ENCODE assay signal across 12 cellular contexts in the genomic region with DNA sequence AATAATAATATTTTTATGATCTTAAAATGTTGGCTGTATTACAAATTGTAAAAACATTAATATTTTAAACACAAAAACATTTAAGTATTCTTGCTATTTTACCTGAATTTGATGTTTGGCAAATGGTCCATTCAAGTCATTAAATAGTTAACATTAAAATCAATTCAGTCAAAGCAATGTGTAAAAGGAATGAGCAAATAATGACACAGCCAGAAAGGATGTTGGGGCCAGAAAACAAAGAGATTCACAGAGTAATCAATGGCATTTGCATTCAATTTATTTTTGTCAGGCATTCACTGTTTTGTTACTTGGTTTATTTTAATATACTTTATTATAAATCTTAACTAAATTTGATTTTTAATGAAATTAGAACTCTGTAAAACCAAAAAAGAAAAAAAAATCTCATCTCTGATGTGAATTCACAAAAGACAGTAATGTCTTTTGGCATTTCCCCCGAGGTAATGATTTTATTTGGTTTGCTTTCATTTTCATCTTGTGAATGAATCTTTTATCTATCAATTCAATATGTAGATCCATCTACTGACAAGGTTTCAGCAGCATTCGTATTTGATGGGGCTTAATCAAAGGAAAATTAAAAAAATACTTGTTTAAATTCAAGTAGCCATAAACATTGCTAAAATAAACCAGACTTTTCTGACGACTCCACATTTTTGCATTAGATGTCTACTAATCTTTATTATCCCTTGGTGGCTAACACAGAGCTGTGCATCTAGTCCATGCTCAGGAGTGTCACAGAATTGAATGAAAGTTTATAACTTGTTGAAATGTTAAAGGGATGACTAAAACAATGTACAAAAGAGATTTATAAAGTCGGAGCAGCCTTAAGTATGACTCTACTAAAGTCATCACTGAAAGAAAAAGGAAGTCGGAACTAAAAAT.
DNase-seq lines count a peak whose midpoint lies in the region; ATAC-seq and TF ChIP-seq lines count a peak whose summit lies in the region.
"Had no signal": no experiment of that assay in that cellular context is flagged by ENCODE, and none has a peak within 500 bp of the region (broad histone marks: within the 10 kb centered on the region; RNA-seq: fewer than 3 reads in every experiment).

No MANE protein-coding gene starts in this region.

- H3K9me3 ChIP-seq in right atrium auricular region (no peaks in the 10 kb centered on the region), iPS-18a (ENCODE audit: control insufficient read depth, low read depth, low read length) (no peaks in the 10 kb centered on the region)

- no peaks in the 10 kb centered on the region for H3K36me3 ChIP-seq in right atrium auricular region
- no peaks in the 10 kb centered on the region for H3K36me3 ChIP-seq in iPS-18a (ENCODE audit: control insufficient read depth, low read depth, low read length)
- H3K36me3 ChIP-seq in urinary bladder (ENCODE audit: insufficient read depth), result no peaks in the 10 kb centered on the region

- H3K4me3 ChIP-seq in right atrium auricular region, result peak overlapping the region; percentile 9 to 17
- peak overlapping the region; percentile 45 for H3K4me3 ChIP-seq in WI38 (ENCODE audit: low read depth, low read length)
- no peak overlapping the region for H3K4me3 ChIP-seq in iPS-18a (ENCODE audit: low read length)
- H3K4me3 ChIP-seq in urinary bladder (ENCODE audit: low read depth, low read length), result peak overlapping the region; percentile 18

- H3K27ac ChIP-seq in right atrium auricular region, result no peak overlapping the region
- peak overlapping the region; percentile 6 for H3K27ac ChIP-seq in iPS-18a (ENCODE audit: low read length)
- no peak overlapping the region for H3K27ac ChIP-seq in urinary bladder (ENCODE audit: low read depth)

- no peak overlapping the region for H3K9ac ChIP-seq in iPS-18a (ENCODE audit: low read length)

- ATAC-seq in left cardiac atrium (no peak), GM18520 (IDR thresholded peaks at IDR 0.05; ENCODE audit: unreplicated experiment) (no peak)

- intact Hi-C loops in left cardiac atrium (cut with DNase I), result no loop called here

- WGBS in urinary bladder, result 32% methylated on average over 5 of the region's 5 CpGs

- H3K4me1 ChIP-seq in right atrium auricular region, result peaks cover 0 to 5% of the 10 kb centered on the region in 2 donors
- peaks cover 17% of the 10 kb centered on the region for H3K4me1 ChIP-seq in iPS-18a (ENCODE audit: control insufficient read depth, low read depth, low read length)
- no peaks in the 10 kb centered on the region for H3K4me1 ChIP-seq in urinary bladder (ENCODE audit: insufficient read depth)

- H3K27me3 ChIP-seq in right atrium auricular region, result no peaks in the 10 kb centered on the region
- H3K27me3 ChIP-seq in iPS-18a (ENCODE audit: control insufficient read depth, insufficient read depth, low read length), result no peaks in the 10 kb centered on the region

- DNase-seq in right atrium auricular region (ENCODE audit: low spot score) (no peak), left cardiac atrium (no peak), NCI-H2029 (lab: John Stamatoyannopoulos, UW) (no peak)
- DNase-seq in activated CD4-positive, CD25-positive, alpha-beta regulatory T cell (lab: John Stamatoyannopoulos, UW), result no peak
- DNase-seq: amygdala, GOT3, hippocampal formation, NCI-H345 had no signal

- TF ChIP-seq CTCF in right atrium auricular region (IDR thresholded peaks at IDR 0.05) (no peak), WI38 (IDR thresholded peaks at IDR 0.05; ENCODE audit: low read depth, low read length) (no peak)
